In genomic region chr11:76637491-76638266, GRCh38 we compare ENCODE assay signal across 12 cellular contexts. TPM values are rescaled to one million over a fixed set of nuclear protein-coding genes. Genes with fewer than 3 reads are reported as not detected.
DNase-seq lines count a peak whose midpoint lies in the region; ATAC-seq, FAIRE-seq and TF ChIP-seq lines count a peak whose summit lies in the region.
"Had no signal": no experiment of that assay in that cellular context is flagged by ENCODE, and none has a peak within 500 bp of the region (broad histone marks: within the 10 kb centered on the region; RNA-seq: fewer than 3 reads in every experiment).

No MANE protein-coding gene starts in this region.

- H2AFZ ChIP-seq in endothelial cell of umbilical vein (ENCODE audit: low read depth, low read length) (peak overlapping the region; percentile 46), PC-9 (no peak overlapping the region)

- peak; percentile 67 for DNase-seq in CD1c-positive myeloid dendritic cell (ENCODE audit: extremely low spot score)
- peak; percentile 62 for DNase-seq in endothelial cell of umbilical vein (ENCODE audit: low read depth, low spot score)
- DNase-seq in DMS114 treated with DMSO at 0.1 percent for 48 hours (lab: John Stamatoyannopoulos, UW; ENCODE audit: unreplicated experiment): no peak
- no peak for DNase-seq in PC-9
- no peak for DNase-seq in NCI-H1930 (lab: John Stamatoyannopoulos, UW)
- DNase-seq in NCI-H2107 (lab: John Stamatoyannopoulos, UW): no peak
- DNase-seq: DMS153, NCI-H69 had no signal

- H3K36me3 ChIP-seq in endothelial cell of umbilical vein (ENCODE audit: control insufficient read depth in 2 of 2, extremely low read depth in 1 of 2, insufficient read depth in 2 of 2, low read length in 2 of 2) (no peaks in the 10 kb centered on the region), PC-9 (ENCODE audit: low read depth) (no peaks in the 10 kb centered on the region)
- H3K36me3 ChIP-seq: thoracic aorta had no signal

- no peaks in the 10 kb centered on the region for H3K9me1 ChIP-seq in endothelial cell of umbilical vein (replicated peaks; ENCODE audit: control insufficient read depth, extremely low read depth, insufficient read depth, low read length)

- H3K9me3 ChIP-seq in endothelial cell of umbilical vein (replicated peaks; ENCODE audit: control insufficient read depth, insufficient read depth, low read length) (no peaks in the 10 kb centered on the region), PC-9 (ENCODE audit: insufficient read depth, low read depth) (no peaks in the 10 kb centered on the region)
- H3K9me3 ChIP-seq: thoracic aorta had no signal

- TF ChIP-seq CTCF in endothelial cell of umbilical vein (IDR thresholded peaks at IDR 0.05; ENCODE audit: extremely low read depth in 1 of 2, insufficient read depth in 1 of 2, low read depth in 1 of 2, low read length in 2 of 2): no peak
- TF ChIP-seq CTCF in PC-9 (conservative IDR thresholded peaks at IDR 0.05): no peak

- H3K79me2 ChIP-seq in endothelial cell of umbilical vein (ENCODE audit: control insufficient read depth, insufficient read depth, low read length) (no peaks in the 10 kb centered on the region), PC-9 (ENCODE audit: low read depth) (no peaks in the 10 kb centered on the region)

- BruUV-seq in endothelial cell of umbilical vein (replicated peaks; lab: Mats Ljungman, UMichigan) (no TSS peak), PC-9 (replicated peaks; lab: Mats Ljungman, UMichigan) (no TSS peak)

- CTCF ChIA-PET in endothelial cell of umbilical vein (lab: Charles Lee) (interaction anchor here (1.1 to 1.4 kb wide), 5 partner anchors 19 to 59 kb away, joined by 3 to 5 read pairs (median 3); no protein-coding TSS in a partner anchor), PC-9 (lab: Charles Lee) (no interaction called here)

- H3K27me3 ChIP-seq in endothelial cell of umbilical vein (ENCODE audit: control insufficient read depth in 2 of 2, insufficient read depth in 2 of 2, low read length in 2 of 2) (peaks cover 0 to 2% of the 10 kb centered on the region in 2 experiments), PC-9 (ENCODE audit: insufficient read depth, low read depth) (peaks cover 78% of the 10 kb centered on the region)

- FAIRE-seq in endothelial cell of umbilical vein (lab: Jason Lieb, UNC): no peak

- H3K4me3 ChIP-seq in endothelial cell of umbilical vein (replicated peaks in 1 of 3; ENCODE audit: insufficient read depth in 1 of 3, low read depth in 1 of 3, low read length in 3 of 3): no peak overlapping the region
- H3K4me3 ChIP-seq in PC-9: no peak overlapping the region
- H3K4me3 ChIP-seq: thoracic aorta had no signal

- H3K27ac ChIP-seq in endothelial cell of umbilical vein (ENCODE audit: insufficient read depth, low read depth, low read length) (peak overlapping the region; percentile 7), PC-9 (no peak overlapping the region)
- H3K27ac ChIP-seq: thoracic aorta had no signal

- no peak for TF ChIP-seq POLR2A in endothelial cell of umbilical vein (IDR thresholded peaks at IDR 0.05; ENCODE audit: low read depth, low read length)

- H4K20me1 ChIP-seq in endothelial cell of umbilical vein (replicated peaks; ENCODE audit: control insufficient read depth, extremely low read depth, insufficient read depth, low read length) (no peaks in the 10 kb centered on the region), PC-9 (ENCODE audit: insufficient read depth) (no peaks in the 10 kb centered on the region)

- H3K9ac ChIP-seq in endothelial cell of umbilical vein (replicated peaks; ENCODE audit: extremely low read depth, insufficient read depth, low read length): no peak overlapping the region

- dilution Hi-C loops in endothelial cell of umbilical vein (cut with MboI; ENCODE audit: extremely low pct_ligation_motif_present, low sequenced_read_pairs): no loop called here

- intact Hi-C loops in endothelial cell of umbilical vein (cut with micrococcal nuclease): no loop called here
- intact Hi-C loops in PC-9 (cut with micrococcal nuclease; ENCODE audit: unreplicated experiment): loop anchor here (10.0 kb wide), 1 partner anchor 823 kb away; the partner anchor contains the start of gene UVRAG

- ATAC-seq in GM19452 (IDR thresholded peaks at IDR 0.05; ENCODE audit: unreplicated experiment) (peak; percentile 90), HG03354 (IDR thresholded peaks at IDR 0.05; ENCODE audit: poor library complexity, severe bottlenecking, unreplicated experiment) (peak; percentile 97)

- POLR2A ChIA-PET in endothelial cell of umbilical vein (lab: Charles Lee) (no interaction called here), PC-9 (lab: Charles Lee; ENCODE audit: unreplicated experiment) (no interaction called here)

- H3K4me2 ChIP-seq in endothelial cell of umbilical vein (ENCODE audit: insufficient read depth, low read length): no peak overlapping the region
- no peak overlapping the region for H3K4me2 ChIP-seq in PC-9

- H3K4me1 ChIP-seq in endothelial cell of umbilical vein (ENCODE audit: control insufficient read depth, extremely low read depth, insufficient read depth, low read length) (peaks cover 17% of the 10 kb centered on the region), PC-9 (replicated peaks; ENCODE audit: insufficient read depth) (no peaks in the 10 kb centered on the region)

- no peaks in the 10 kb centered on the region for H3F3A ChIP-seq in PC-9 (ENCODE audit: insufficient read depth, low read depth)

- H3K9me2 ChIP-seq in PC-9 (ENCODE audit: insufficient read depth): no peaks in the 10 kb centered on the region

TF ChIP-seq in endothelial cell of umbilical vein, 7 proteins besides CTCF, POLR2A, EP300 and RAD21:
- TF ChIP-seq POLR2AphosphoS5 (IDR thresholded peaks at IDR 0.05; ENCODE audit: insufficient read depth, low read depth, low read length): peak; percentile 39
- TF ChIP-seq, protein P1, sequence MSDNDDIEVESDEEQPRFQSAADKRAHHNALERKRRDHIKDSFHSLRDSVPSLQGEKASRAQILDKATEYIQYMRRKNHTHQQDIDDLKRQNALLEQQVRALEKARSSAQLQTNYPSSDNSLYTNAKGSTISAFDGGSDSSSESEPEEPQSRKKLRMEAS (IDR thresholded peaks at IDR 0.05; ENCODE audit: insufficient read depth, insufficient read length): no peak
- no peak for TF ChIP-seq FOS (IDR thresholded peaks at IDR 0.05; ENCODE audit: borderline replicate concordance, insufficient read depth, low read length)

RNA-seq across cellular contexts. Expression of gene LRRC32, which starts 32.9 kb away (rescaled TPM):
- total RNA-seq in endothelial cell of umbilical vein: 77.0 and 117 TPM in 2 replicates
- 70.2 and 77.2 TPM in 2 replicates for polyA plus RNA-seq in endothelial cell of umbilical vein
- polyA plus RNA-seq in endothelial cell of umbilical vein (2011; cell fraction: cytosol; rRNA removed): 57.4 and 58.8 TPM in 2 replicates
- polyA plus RNA-seq in endothelial cell of umbilical vein (2011; cell fraction: nucleus; rRNA removed): 42.3 and 50.8 TPM in 2 replicates
- 60.8 and 95.7 TPM in 2 replicates for polyA plus RNA-seq in endothelial cell of umbilical vein (2012)
- 72.1 and 79.5 TPM in 2 replicates for polyA minus RNA-seq in endothelial cell of umbilical vein
- 0.31 TPM for polyA minus RNA-seq in endothelial cell of umbilical vein (2011; cell fraction: cytosol; rRNA and poly(A)+ RNA removed)
- 17.6 and 21.6 TPM in 2 replicates for polyA minus RNA-seq in endothelial cell of umbilical vein (2011; cell fraction: nucleus; rRNA and poly(A)+ RNA removed)
- 0.53 TPM in 1 of 2 replicates, not detected in the other for total RNA-seq in PC-9 (2021)
- polyA plus RNA-seq: neural cell had no signal

Comparison
In these comparisons a context has a peak if more than half of its experiments do, and no peak if none do; other contexts are left out.
1. DNase-seq: peak in CD1c-positive myeloid dendritic cell (single experiment) and endothelial cell of umbilical vein (single experiment); none in DMS114 treated with DMSO at 0.1 percent for 48 hours (single experiment), PC-9 (0 of 2), NCI-H1930 (0 of 2) and NCI-H2107 (single experiment).
2. RNA of gene LRRC32, which starts 32.9 kb away (total RNA-seq): 77.0 to 117 TPM in endothelial cell of umbilical vein; 0.53 TPM in PC-9; every median in the first group is over 10 times any median in the second.